ENCODE assay signal across 14 cellular contexts in genomic region chr22:41487037-41487963, GRCh38. TPM values are rescaled to one million over a fixed set of nuclear protein-coding genes. Genes with fewer than 3 reads are reported as not detected.
DNase-seq lines count a peak whose midpoint lies in the region; ATAC-seq and TF ChIP-seq lines count a peak whose summit lies in the region.
"Had no signal": no experiment of that assay in that cellular context is flagged by ENCODE, and none has a peak within 500 bp of the region (broad histone marks: within the 10 kb centered on the region; RNA-seq: fewer than 3 reads in every experiment).

No MANE protein-coding gene starts in this region.

- H3K4me3 ChIP-seq in retinal pigment epithelial cell (ENCODE audit: low read length): no peak overlapping the region
- H3K4me3 ChIP-seq: cardiac muscle cell, lung, MG63, thyroid gland had no signal

- TF ChIP-seq CTCF in WTC11 (IDR thresholded peaks at IDR 0.05) (no peak), retinal pigment epithelial cell (conservative IDR thresholded peaks at IDR 0.05; ENCODE audit: low read depth, low read length) (no peak)

- peak overlapping the region; percentile 80 for H3K27ac Mint-ChIP-seq in WTC11

- no peak for ATAC-seq in WTC11
- no peak for ATAC-seq in GM18511 (IDR thresholded peaks at IDR 0.05; ENCODE audit: unreplicated experiment)

- in situ Hi-C loops in G401 (cut with HindIII; ENCODE audit: low sequenced_read_pairs): no loop called here

- CTCF ChIA-PET in WTC11 (lab: Charles Lee): interaction anchor here (2.2 kb wide), 1 partner anchor 83 kb away, joined by 8 read pairs; no protein-coding TSS in a partner anchor

- H3K4me1 Mint-ChIP-seq in WTC11: peaks cover 57% of the 10 kb centered on the region

- POLR2A ChIA-PET in WTC11 (lab: Charles Lee): interaction anchor here (0.7 kb wide), 1 partner anchor 167 kb away, joined by 4 read pairs; no protein-coding TSS in a partner anchor

- H3K36me3 Mint-ChIP-seq in WTC11: no peaks in the 10 kb centered on the region

- no peaks in the 10 kb centered on the region for H3K9me3 Mint-ChIP-seq in WTC11

- DNase-seq in G401 (ENCODE audit: low spot score) (peak; percentile 30), WTC11 (ENCODE audit: low spot score) (no peak), fibroblast of the conjunctiva (ENCODE audit: low read depth) (peak; percentile 13), retinal pigment epithelial cell (ENCODE audit: low read depth) (peak; percentile 59), inferior parietal cortex (ENCODE audit: extremely low spot score) (no peak), RPMI8226 (no peak), NCI-H2029 (lab: John Stamatoyannopoulos, UW) (no peak)
- DNase-seq: activated naive CD4-positive, alpha-beta T cell treated with anti-CD3 and anti-CD28 coated beads, Interleukin-2, amount 50 U/mL, for 16 hours; DMS153; MG63; thyroid gland had no signal

- no peak overlapping the region for H3K4me3 Mint-ChIP-seq in WTC11

- no peaks in the 10 kb centered on the region for H3K27me3 Mint-ChIP-seq in WTC11 (ENCODE audit: low read depth)

TF ChIP-seq in WTC11, 78 proteins besides CTCF, POLR2A, EP300 and RAD21:
- TF ChIP-seq ZSCAN18 (CRISPR knock-in tag; IDR thresholded peaks at IDR 0.05) (no peak), TCF7 (CRISPR knock-in tag; IDR thresholded peaks at IDR 0.05; ENCODE audit: low read depth) (no peak), GRHL2 (CRISPR knock-in tag; IDR thresholded peaks at IDR 0.05; ENCODE audit: insufficient replicate concordance, severe bottlenecking) (no peak), IRF2 (CRISPR knock-in tag; IDR thresholded peaks at IDR 0.05; ENCODE audit: borderline replicate concordance, low read depth) (no peak), STAT6 (CRISPR knock-in tag; conservative IDR thresholded peaks at IDR 0.05; ENCODE audit: low read depth) (no peak), CDX4 (CRISPR knock-in tag; IDR thresholded peaks at IDR 0.05; ENCODE audit: borderline replicate concordance) (no peak), MLX (CRISPR knock-in tag; IDR thresholded peaks at IDR 0.05) (no peak), FOXK1 (CRISPR knock-in tag; IDR thresholded peaks at IDR 0.05) (no peak), GABPB1 (CRISPR knock-in tag; IDR thresholded peaks at IDR 0.05) (no peak), JUN (CRISPR knock-in tag; IDR thresholded peaks at IDR 0.05) (no peak)

RNA-seq across cellular contexts. Expression of gene ACO2, which starts 18.4 kb away (rescaled TPM):
- 171 and 184 TPM in 2 replicates for total RNA-seq in G401 (2014; rRNA removed; shearing (Covaris generic))
- 98.3 to 104 TPM (median 99.3 TPM) in 3 replicates for total RNA-seq in WTC11 (2021)

RNA-seq across cellular contexts. Expression of gene PHF5A, which starts 18.8 kb away (rescaled TPM):
- total RNA-seq in G401 (2014; rRNA removed; shearing (Covaris generic)): 133 and 134 TPM in 2 replicates
- total RNA-seq in WTC11 (2021): 93.1 to 99.6 TPM (median 97.9 TPM) in 3 replicates

RNA-seq across cellular contexts. Expression of gene TOB2, which starts 40.7 kb away (rescaled TPM):
- total RNA-seq in G401 (2014; rRNA removed; shearing (Covaris generic)): 33.3 and 34.4 TPM in 2 replicates
- total RNA-seq in WTC11 (2021): 46.6 to 52.2 TPM (median 49.4 TPM) in 3 replicates

RNA-seq across cellular contexts. Expression of gene POLR3H, which starts 57.0 kb away (rescaled TPM):
- 33.8 and 35.3 TPM in 2 replicates for total RNA-seq in G401 (2014; rRNA removed; shearing (Covaris generic))
- total RNA-seq in WTC11 (2021): 28.8 to 30.8 TPM (median 29.8 TPM) in 3 replicates

Comparison
In these comparisons a context has a peak if more than half of its experiments do, and no peak if none do; other contexts are left out.
1. DNase-seq: peak in G401 (single experiment), fibroblast of the conjunctiva (single experiment) and retinal pigment epithelial cell (single experiment); none in WTC11 (single experiment), inferior parietal cortex (single experiment), RPMI8226 (single experiment) and NCI-H2029 (single experiment).